Comparison of ENCODE assay signal across 1 cellular context in genomic region chr20:47379433-47380150, GRCh38.
A peak's percentile ranks its signal among the peaks of the same experiment; 100 is the strongest.
TF ChIP-seq lines count a peak whose summit lies in the region.

No MANE protein-coding gene starts in this region.

TF ChIP-seq in A549, 52 proteins besides CTCF, POLR2A, EP300 and RAD21 (continued from another document):
- TF ChIP-seq PBX3 (IDR thresholded peaks at IDR 0.05) (peak; percentile 84), HOXB13 (CRISPR knock-in tag; IDR thresholded peaks at IDR 0.05; ENCODE audit: low read depth) (no peak; the same call in 1 of the 2 replicates), SREBF2 (IDR thresholded peaks at IDR 0.05) (no peak), KDM5A (IDR thresholded peaks at IDR 0.05) (no peak), SMC3 (IDR thresholded peaks at IDR 0.05) (peak; percentile 17; the same call in 1 of the 3 replicates)
TF ChIP-seq in A549: peak in this region for 9.
